Comparison of ENCODE assay signal across 11 cellular contexts in the genomic region with DNA sequence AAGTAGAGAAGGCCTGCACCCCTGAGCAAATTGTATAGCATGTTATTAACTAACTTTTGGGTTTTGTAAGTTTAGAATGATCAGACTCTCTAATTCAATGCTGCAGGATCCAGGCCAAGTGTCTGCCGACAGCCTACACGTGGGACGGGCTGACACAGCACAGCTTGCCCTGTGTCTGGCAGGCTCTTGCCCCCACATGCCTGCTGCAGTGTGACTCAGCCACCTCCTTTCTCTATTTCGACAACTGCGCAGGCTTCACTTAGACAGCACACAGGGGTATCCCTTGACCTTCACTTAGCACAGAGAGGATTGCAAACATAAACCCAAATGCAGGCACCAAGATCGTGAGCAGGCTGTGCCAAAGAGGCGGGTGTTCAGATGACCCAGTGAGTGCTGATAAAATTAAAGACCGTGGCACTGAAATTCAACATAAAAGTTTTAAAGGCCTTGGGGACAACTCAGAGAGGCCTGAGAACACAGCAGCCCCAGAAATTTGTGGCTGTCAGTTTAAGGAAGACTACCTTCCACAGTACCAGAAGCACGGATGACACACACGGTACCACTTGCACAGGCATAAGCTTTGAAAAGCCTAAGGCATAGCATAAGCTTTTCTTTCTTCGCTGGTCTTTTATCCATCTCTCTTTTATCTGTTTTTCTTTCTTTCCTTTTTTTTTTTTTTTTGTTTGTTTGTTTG. TPM values are rescaled to one million over a fixed set of nuclear protein-coding genes. Genes with fewer than 3 reads are reported as not detected.
DNase-seq lines count a peak whose midpoint lies in the region; ATAC-seq, FAIRE-seq and TF ChIP-seq lines count a peak whose summit lies in the region.
"Had no signal": no experiment of that assay in that cellular context is flagged by ENCODE, and none has a peak within 500 bp of the region (broad histone marks: within the 10 kb centered on the region; RNA-seq: fewer than 3 reads in every experiment).

No MANE protein-coding gene starts in this region.

- no peaks in the 10 kb centered on the region for H3K9me3 Mint-ChIP-seq in astrocyte (ENCODE audit: unreplicated experiment)
- no peaks in the 10 kb centered on the region for H3K9me3 Mint-ChIP-seq in stimulated activated memory B cell treated with anti-CD40 and anti-IgM and Interleukin-4, amounts not matched to agents 10 μg/mL and 1 μg/mL and 100 μg/mL, for 72 hours
- H3K9me3 Mint-ChIP-seq in activated T-cell treated with anti-CD3 and anti-CD28 coated beads, Interleukin-2, amount 50 U/mL, for 4 hours = no peaks in the 10 kb centered on the region

- H3K9me3 ChIP-seq in BE2C (no peaks in the 10 kb centered on the region), astrocyte (ENCODE audit: insufficient read depth, low read depth, low read length) (no peaks in the 10 kb centered on the region), pancreas (no peaks in the 10 kb centered on the region), PC-3 (ENCODE audit: low read length) (no peaks in the 10 kb centered on the region)
- H3K9me3 ChIP-seq: BLaER1 had no signal

- H3K27me3 ChIP-seq in BE2C (no peaks in the 10 kb centered on the region), astrocyte (ENCODE audit: insufficient read depth, low read length) (no peaks in the 10 kb centered on the region), pancreas (no peaks in the 10 kb centered on the region), PC-3 (ENCODE audit: low read length) (no peaks in the 10 kb centered on the region)
- H3K27me3 ChIP-seq: BLaER1 had no signal

- H3K4me1 ChIP-seq in BE2C (peaks cover 10% of the 10 kb centered on the region), astrocyte (ENCODE audit: insufficient read depth, low read length) (peaks cover 6% of the 10 kb centered on the region), pancreas (no peaks in the 10 kb centered on the region), PC-3 (ENCODE audit: insufficient read depth, low read length) (no peaks in the 10 kb centered on the region)
- H3K4me1 ChIP-seq: BLaER1 had no signal

- intact Hi-C loops in cardiac septum (cut with DNase I) = no loop called here
- intact Hi-C loops in pancreas (cut with DNase I) = no loop called here
- intact Hi-C loops in PC-3 (cut with micrococcal nuclease) = no loop called here

- H3K4me3 Mint-ChIP-seq in astrocyte (ENCODE audit: unreplicated experiment) = no peak overlapping the region
- no peak overlapping the region for H3K4me3 Mint-ChIP-seq in stimulated activated memory B cell treated with anti-CD40 and anti-IgM and Interleukin-4, amounts not matched to agents 10 μg/mL and 1 μg/mL and 100 μg/mL, for 72 hours
- H3K4me3 Mint-ChIP-seq in activated T-cell treated with anti-CD3 and anti-CD28 coated beads, Interleukin-2, amount 50 U/mL, for 4 hours = no peak overlapping the region

- peak; percentile 82 for DNase-seq in BE2C
- DNase-seq in astrocyte (ENCODE audit: low read depth) = peak; percentile 78
- peak; percentile 86 for DNase-seq in cardiac septum (ENCODE audit: low spot score)
- DNase-seq in pancreas = no peak
- DNase-seq in central memory CD4-positive, alpha-beta T cell = no peak
- DNase-seq in PC-3 = no peak
- no peak for DNase-seq in activated T-cell treated with anti-CD3 and anti-CD28 coated beads, Interleukin-2, amount 50 U/mL, for 4 hours
- DNase-seq: NK-92 treated with Interleukin-12 subunit alpha and Interleukin-12 subunit beta, amount 100 ng/mL, for 24 hours had no signal

- TF ChIP-seq CTCF in BE2C (IDR thresholded peaks at IDR 0.05; ENCODE audit: low read depth, low read length) = no peak
- no peak for TF ChIP-seq CTCF in astrocyte (IDR thresholded peaks at IDR 0.05; ENCODE audit: insufficient read depth, low read depth, low read length)
- TF ChIP-seq CTCF in pancreas (IDR thresholded peaks at IDR 0.05) = no peak
- no peak for TF ChIP-seq CTCF in PC-3 (conservative IDR thresholded peaks at IDR 0.05; ENCODE audit: low read depth, low read length)

- H3K4me3 ChIP-seq in BE2C (ENCODE audit: low read depth, low read length) = no peak overlapping the region
- no peak overlapping the region for H3K4me3 ChIP-seq in astrocyte (ENCODE audit: insufficient read depth, low read depth, low read length)
- no peak overlapping the region for H3K4me3 ChIP-seq in pancreas
- H3K4me3 ChIP-seq in PC-3 (ENCODE audit: low read length) = no peak overlapping the region
- H3K4me3 ChIP-seq: BLaER1 had no signal

- FAIRE-seq in astrocyte (lab: Jason Lieb, UNC) (no peak), pancreas (lab: Jason Lieb, UNC) (no peak)

- POLR2A ChIA-PET in PC-3 (lab: Charles Lee; ENCODE audit: unreplicated experiment) = no interaction called here

- H2AFZ ChIP-seq in astrocyte (ENCODE audit: low read depth, low read length) (peak overlapping the region; percentile 9), PC-3 (ENCODE audit: low read length) (no peak overlapping the region)

- WGBS in pancreas, 2 donors = 78 to 79% methylated on average over 11 of the region's 11 CpGs

- H3K79me2 ChIP-seq in astrocyte (ENCODE audit: insufficient read depth, low read length) (no peaks in the 10 kb centered on the region), PC-3 (ENCODE audit: low read length) (no peaks in the 10 kb centered on the region)

- H3K4me1 Mint-ChIP-seq in astrocyte (ENCODE audit: low read depth, unreplicated experiment) = peaks cover 5% of the 10 kb centered on the region
- H3K4me1 Mint-ChIP-seq in stimulated activated memory B cell treated with anti-CD40 and anti-IgM and Interleukin-4, amounts not matched to agents 10 μg/mL and 1 μg/mL and 100 μg/mL, for 72 hours = no peaks in the 10 kb centered on the region
- no peaks in the 10 kb centered on the region for H3K4me1 Mint-ChIP-seq in activated T-cell treated with anti-CD3 and anti-CD28 coated beads, Interleukin-2, amount 50 U/mL, for 4 hours (ENCODE audit: low read depth)

- H3F3A ChIP-seq in PC-3 (ENCODE audit: low read length, unreplicated experiment) = no peaks in the 10 kb centered on the region

- H3K9ac ChIP-seq in astrocyte (ENCODE audit: low read length) (no peak overlapping the region), PC-3 (ENCODE audit: low read length) (no peak overlapping the region)
- H3K9ac ChIP-seq: BLaER1 had no signal

- H3K36me3 ChIP-seq in BE2C (peaks cover 9% of the 10 kb centered on the region), astrocyte (ENCODE audit: insufficient read depth, low read length) (no peaks in the 10 kb centered on the region), pancreas (no peaks in the 10 kb centered on the region), PC-3 (ENCODE audit: low read depth, low read length) (peaks cover 64% of the 10 kb centered on the region)

- ATAC-seq in pancreas = peak in 3 of 4 donors; percentile 36 to 81 (median 64)
- ATAC-seq in stimulated activated memory B cell treated with anti-CD40 and anti-IgM and Interleukin-4, amounts not matched to agents 10 μg/mL and 1 μg/mL and 100 μg/mL, for 72 hours = no peak
- ATAC-seq in PC-3 = no peak
- ATAC-seq in activated T-cell treated with anti-CD3 and anti-CD28 coated beads, Interleukin-2, amount 50 U/mL, for 4 hours = no peak

- peaks cover 4% of the 10 kb centered on the region for H3K27me3 Mint-ChIP-seq in astrocyte (ENCODE audit: low read depth, unreplicated experiment)
- H3K27me3 Mint-ChIP-seq in stimulated activated memory B cell treated with anti-CD40 and anti-IgM and Interleukin-4, amounts not matched to agents 10 μg/mL and 1 μg/mL and 100 μg/mL, for 72 hours = no peaks in the 10 kb centered on the region
- no peaks in the 10 kb centered on the region for H3K27me3 Mint-ChIP-seq in activated T-cell treated with anti-CD3 and anti-CD28 coated beads, Interleukin-2, amount 50 U/mL, for 4 hours (ENCODE audit: low read depth)

- H3K27ac Mint-ChIP-seq in astrocyte (ENCODE audit: unreplicated experiment) = peak overlapping the region; percentile 64
- H3K27ac Mint-ChIP-seq in stimulated activated memory B cell treated with anti-CD40 and anti-IgM and Interleukin-4, amounts not matched to agents 10 μg/mL and 1 μg/mL and 100 μg/mL, for 72 hours = no peak overlapping the region

- H3K9me2 ChIP-seq in PC-3 (replicated peaks; ENCODE audit: low read length) = no peaks in the 10 kb centered on the region

- H4K20me1 ChIP-seq in astrocyte (ENCODE audit: insufficient read depth, low read length) (no peaks in the 10 kb centered on the region), PC-3 (ENCODE audit: low read length) (no peaks in the 10 kb centered on the region)
- H4K20me1 ChIP-seq: BLaER1 had no signal

- peaks cover 12% of the 10 kb centered on the region for H3K36me3 Mint-ChIP-seq in astrocyte (ENCODE audit: low read depth, unreplicated experiment)
- H3K36me3 Mint-ChIP-seq in stimulated activated memory B cell treated with anti-CD40 and anti-IgM and Interleukin-4, amounts not matched to agents 10 μg/mL and 1 μg/mL and 100 μg/mL, for 72 hours = no peaks in the 10 kb centered on the region
- peaks cover 19% of the 10 kb centered on the region for H3K36me3 Mint-ChIP-seq in activated T-cell treated with anti-CD3 and anti-CD28 coated beads, Interleukin-2, amount 50 U/mL, for 4 hours (ENCODE audit: insufficient read depth)

- CTCF ChIA-PET in PC-3 (lab: Charles Lee) = interaction anchor here (0.6 kb wide), 1 partner anchor 209 kb away, joined by 5 read pairs; no protein-coding TSS in a partner anchor

- H3K4me2 ChIP-seq in astrocyte (ENCODE audit: low read length) (no peak overlapping the region), PC-3 (ENCODE audit: low read length) (no peak overlapping the region)
- H3K4me2 ChIP-seq: BLaER1 had no signal

- no peak overlapping the region for H3K27ac ChIP-seq in astrocyte (ENCODE audit: low read depth, low read length)
- no peak overlapping the region for H3K27ac ChIP-seq in pancreas
- no peak overlapping the region for H3K27ac ChIP-seq in PC-3 (ENCODE audit: low read length)
- H3K27ac ChIP-seq: BLaER1 had no signal

- BruUV-seq in PC-3 (replicated peaks; lab: Mats Ljungman, UMichigan) = no TSS peak

RNA-seq across cellular contexts. Expression of gene SCN3B, which starts 37.8 kb away (rescaled TPM):
- polyA plus RNA-seq in BE2C (2012; ENCODE audit: insufficient read depth, insufficient read length, low read depth) = 50.3 TPM
- total RNA-seq in astrocyte = 1.9 and 2.3 TPM in 2 replicates
- total RNA-seq in cardiac septum = 3.3 TPM
- 1 to 10 TPM in 3 of 6 donors, under 1 TPM in 3; 0.44 to 1.7 (median 0.92) TPM for total RNA-seq in pancreas
- 1 to 10 TPM in 1 of 2 donors, under 1 TPM in 1; 0.87 to 4.5 TPM for polyA plus RNA-seq in pancreas
- 0.23 and 0.26 TPM in 2 replicates for total RNA-seq in PC-3 (2014; rRNA removed)
- total RNA-seq in activated T-cell treated with anti-CD3 and anti-CD28 coated beads, Interleukin-2, amount 50 U/mL, for 4 hours = not detected
- total RNA-seq: M059J had no signal

Comparison
In these comparisons a context has a peak if more than half of its experiments do, and no peak if none do; other contexts are left out.
1. DNase-seq: peak in BE2C (single experiment), astrocyte (single experiment) and cardiac septum (single experiment); none in pancreas (0 of 6), central memory CD4-positive, alpha-beta T cell (single experiment), PC-3 (single experiment) and activated T-cell treated with anti-CD3 and anti-CD28 coated beads, Interleukin-2, amount 50 U/mL, for 4 hours (single experiment).
2. ATAC-seq: peak in pancreas (3 of 4); none in stimulated activated memory B cell treated with anti-CD40 and anti-IgM and Interleukin-4, amounts not matched to agents 10 μg/mL and 1 μg/mL and 100 μg/mL, for 72 hours (single experiment), PC-3 (single experiment) and activated T-cell treated with anti-CD3 and anti-CD28 coated beads, Interleukin-2, amount 50 U/mL, for 4 hours (0 of 2).